ENCODE assay signal across 10 cellular contexts in the genomic region with DNA sequence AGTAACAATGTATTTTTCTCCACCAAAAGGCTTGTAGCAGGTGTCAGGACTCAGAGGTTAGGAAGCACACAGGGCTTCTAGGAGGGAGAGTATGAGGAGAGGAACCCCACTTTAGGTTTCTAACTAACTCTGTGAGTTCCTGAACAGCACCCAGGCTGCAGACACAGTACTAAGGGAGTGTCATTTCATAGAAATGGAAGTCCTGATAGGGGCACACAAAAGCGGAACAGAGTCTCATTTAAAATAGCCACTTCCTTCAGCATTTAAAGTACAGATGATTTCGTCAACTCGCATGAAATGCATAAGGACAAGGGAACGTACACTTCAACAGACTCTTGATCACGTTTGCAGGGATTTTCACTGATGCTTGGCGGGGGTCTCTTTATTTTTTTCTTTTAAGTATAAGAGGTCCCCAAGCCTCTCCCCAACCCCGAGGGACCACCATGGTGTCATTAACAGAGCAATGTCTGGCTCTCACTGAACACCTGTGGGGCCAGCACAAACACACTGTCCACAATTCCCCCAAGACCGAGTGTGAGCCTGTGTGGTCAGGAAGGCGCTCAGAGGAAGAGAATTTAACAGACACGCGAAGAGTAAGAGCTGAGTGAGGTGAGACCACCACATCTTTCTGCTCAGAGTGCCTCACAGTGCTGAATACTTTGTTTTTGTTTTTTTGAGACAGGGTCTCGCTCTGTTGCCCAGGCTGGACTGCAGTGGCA.
A peak's percentile ranks its signal among the peaks of the same experiment; 100 is the strongest.
DNase-seq lines count a peak whose midpoint lies in the region; ATAC-seq, FAIRE-seq and TF ChIP-seq lines count a peak whose summit lies in the region.
"Had no signal": no experiment of that assay in that cellular context is flagged by ENCODE, and none has a peak within 500 bp of the region (broad histone marks: within the 10 kb centered on the region; RNA-seq: fewer than 3 reads in every experiment).

No MANE protein-coding gene starts in this region.

- WGBS in pancreas, 2 donors, result 88 to 93% methylated on average over 12 of the region's 12 CpGs
- WGBS in H9 (ENCODE audit: extremely low coverage, insufficient read length, low lambda C conversion rate), result no CpG with 5 or more reads among the region's 12 CpGs

- no peak for TF ChIP-seq POLR2A in Peyer's patch (IDR thresholded peaks at IDR 0.05)

- H2BK20ac ChIP-seq in H9 (ENCODE audit: low read depth, low read length, poor library complexity, severe bottlenecking), result no peak overlapping the region

- H3K79me1 ChIP-seq in H9 (ENCODE audit: insufficient read depth, low read depth, low read length, poor library complexity, severe bottlenecking), result no peaks in the 10 kb centered on the region

- no peak overlapping the region for H2BK5ac ChIP-seq in H9 (ENCODE audit: insufficient read length, low read length)

- H3K23ac ChIP-seq in H9 (ENCODE audit: insufficient read length, low read depth, low read length), result no peak overlapping the region

- H3K4me1 ChIP-seq in Peyer's patch (peaks cover 0 to 8% (median 5%) of the 10 kb centered on the region in 4 donors), pancreas (no peaks in the 10 kb centered on the region), H9 (ENCODE audit: insufficient read depth, low read length) (no peaks in the 10 kb centered on the region)
- H3K4me1 ChIP-seq: A549 had no signal

- H3K27ac ChIP-seq in Peyer's patch, result peak overlapping the region; percentile 42 to 74 (median 59)
- no peak overlapping the region for H3K27ac ChIP-seq in pancreas
- no peak overlapping the region for H3K27ac ChIP-seq in H9 (ENCODE audit: insufficient read length, low read depth, low read length)
- H3K27ac ChIP-seq: A549 had no signal

- H4K8ac ChIP-seq in H9 (replicated peaks; ENCODE audit: insufficient read length, low read depth, low read length), result no peak overlapping the region

- no peaks in the 10 kb centered on the region for H4K20me1 ChIP-seq in H9 (ENCODE audit: control insufficient read depth, insufficient read depth, insufficient read length)

- intact Hi-C loops in pancreas (cut with DNase I), result loop anchor here in 1 of 3 donors (10.0 kb wide), 1 partner anchor 144 kb away; no protein-coding TSS in a partner anchor

- no peaks in the 10 kb centered on the region; the same call in 1 of the 2 replicates for H3K27me3 Mint-ChIP-seq in H9 (ENCODE audit: low read depth)

- peaks cover 32 to 75% (median 63%) of the 10 kb centered on the region in 3 experiments for H3K36me3 Mint-ChIP-seq in H9 (ENCODE audit: insufficient read depth in 1 of 3, low read depth in 3 of 3)

- H3K9me3 ChIP-seq in Peyer's patch (no peaks in the 10 kb centered on the region), pancreas (no peaks in the 10 kb centered on the region), H9 (ENCODE audit: control insufficient read depth, low read depth, low read length) (no peaks in the 10 kb centered on the region)
- H3K9me3 ChIP-seq: A549 had no signal

- H3K18ac ChIP-seq in H9 (ENCODE audit: insufficient read length, low read depth, low read length), result no peak overlapping the region

- H3K14ac ChIP-seq in H9 (ENCODE audit: insufficient read depth, low read length), result no peak overlapping the region

- H3K23me2 ChIP-seq in H9 (ENCODE audit: insufficient read length, low read depth, low read length, poor library complexity, severe bottlenecking), result no peaks in the 10 kb centered on the region

- H3K4me1 Mint-ChIP-seq in H9, result no peaks in the 10 kb centered on the region

- peak; percentile 18 to 55 for ATAC-seq in activated CD4-positive, CD25-positive, alpha-beta regulatory T cell treated with anti-CD3 and anti-CD28 coated beads, Interleukin-2, amount 50 U/mL, for 24 hours
- ATAC-seq in HG02798 (IDR thresholded peaks at IDR 0.05; ENCODE audit: poor library complexity, unreplicated experiment), result peak; percentile 68
- ATAC-seq in pancreas, result peak in 3 of 4 donors; percentile 14 to 80 (median 60)
- ATAC-seq: A549, Panc1 had no signal

- H3K36me3 ChIP-seq in Peyer's patch (peaks cover 0 to 41% (median 0%) of the 10 kb centered on the region in 3 donors), pancreas (peaks cover 0 to 18% (median 0%) of the 10 kb centered on the region in 3 donors)

- no peaks in the 10 kb centered on the region for H3K9me3 Mint-ChIP-seq in H9

- H3K79me2 ChIP-seq in H9 (ENCODE audit: insufficient read depth, low read length), result no peaks in the 10 kb centered on the region

- no peak overlapping the region for H3T11ph ChIP-seq in H9 (ENCODE audit: low read length)

- H3K27me3 ChIP-seq in Peyer's patch, result no peaks in the 10 kb centered on the region
- H3K27me3 ChIP-seq in pancreas, result no peaks in the 10 kb centered on the region
- H3K27me3 ChIP-seq in H9 (ENCODE audit: insufficient read depth, low read length), result no peaks in the 10 kb centered on the region

- peak overlapping the region in 1 of 3 experiments; percentile 22; a peak in 1 of 7 replicates for H3K27ac Mint-ChIP-seq in H9

- no peak overlapping the region for H3K4me3 Mint-ChIP-seq in H9

- H2BK12ac ChIP-seq in H9 (ENCODE audit: insufficient read length, low read depth, low read length), result no peak overlapping the region

- H2BK15ac ChIP-seq in H9 (ENCODE audit: low read depth, low read length), result no peak overlapping the region

- H3K56ac ChIP-seq in H9 (ENCODE audit: insufficient read length, low read depth, low read length), result no peak overlapping the region

- H4K91ac ChIP-seq in H9 (ENCODE audit: insufficient read length, low read depth, low read length), result no peak overlapping the region

- H3K4ac ChIP-seq in H9 (ENCODE audit: low read depth, low read length), result no peak overlapping the region

- no peak for TF ChIP-seq CTCF in Peyer's patch (IDR thresholded peaks at IDR 0.05)
- no peak for TF ChIP-seq CTCF in pancreas (IDR thresholded peaks at IDR 0.05)
- TF ChIP-seq CTCF in H9 (conservative IDR thresholded peaks at IDR 0.05), result no peak

- H2BK120ac ChIP-seq in H9 (ENCODE audit: low read depth, low read length, poor library complexity, severe bottlenecking), result no peak overlapping the region

- no peak for FAIRE-seq in pancreas (lab: Jason Lieb, UNC)
- FAIRE-seq: A549 had no signal

- no peak overlapping the region for H2AFZ ChIP-seq in H9 (ENCODE audit: low read length)

- no peak for DNase-seq in activated CD4-positive, CD25-positive, alpha-beta regulatory T cell treated with anti-CD3 and anti-CD28 coated beads, Interleukin-2, amount 50 U/mL, for 72 hours
- DNase-seq in Peyer's patch (peak in 1 of 3 donors; percentile 43), pancreas (no peak), H9 (no peak), NCI-H2081 (lab: John Stamatoyannopoulos, UW) (no peak)
- no peak for DNase-seq in stimulated activated CD4-positive, alpha-beta T cell treated with anti-CD3 and anti-CD28 coated beads, Interleukin-1b, Interleukin-23, amount 100 ng/mL, for 48 hours

- H3K9ac ChIP-seq in H9 (ENCODE audit: extremely low read depth, insufficient read length, low read length), result no peak overlapping the region

- H3K4me2 ChIP-seq in H9 (ENCODE audit: insufficient read depth, insufficient read length, low read length), result no peak overlapping the region
- H3K4me2 ChIP-seq: A549 had no signal

- H3K4me3 ChIP-seq in Peyer's patch (no peak overlapping the region), pancreas (no peak overlapping the region)
- H3K4me3 ChIP-seq: A549 had no signal

- no peak overlapping the region for H4K5ac ChIP-seq in H9 (ENCODE audit: insufficient read length, low read depth, low read length)

- H2AK5ac ChIP-seq in H9 (ENCODE audit: insufficient read length, low read length), result no peak overlapping the region

Comparison
In these comparisons a context has a peak if more than half of its experiments do, and no peak if none do; other contexts are left out.
1. H3K27ac ChIP-seq: peak in Peyer's patch (4 of 4); none in pancreas (0 of 4) and H9 (single experiment).
2. Peak in every context shown above with its lines, with median percentiles within 50 percentile points of each other: ATAC-seq.